Comparison of ENCODE assay signal across 14 cellular contexts in genomic region chr1:59368007-59368670, GRCh38.
DNase-seq lines count a peak whose midpoint lies in the region; ATAC-seq and TF ChIP-seq lines count a peak whose summit lies in the region.
"Had no signal": no experiment of that assay in that cellular context is flagged by ENCODE, and none has a peak within 500 bp of the region (broad histone marks: within the 10 kb centered on the region; RNA-seq: fewer than 3 reads in every experiment).

No MANE protein-coding gene starts in this region.

- intact Hi-C loops in heart right ventricle (cut with DNase I): loop anchor here in 1 of 10 donors (10.0 kb wide), 1 partner anchor 307 kb away; no protein-coding TSS in a partner anchor
- intact Hi-C loops in psoas muscle (cut with DNase I): no loop called here
- intact Hi-C loops in aorta (cut with DNase I): no loop called here

- 81 to 88% methylated on average over 5 of the region's 5 CpGs for WGBS in heart right ventricle, 2 donors
- 73 to 79% (median 74%) methylated on average over 5 of the region's 5 CpGs for WGBS in psoas muscle, 3 donors
- WGBS in aorta, 2 donors: 43 to 47% methylated on average over 5 of the region's 5 CpGs

- ATAC-seq in activated T-helper 17 cell treated with anti-CD3 and anti-CD28 coated beads, Interleukin-2, amount 50 U/mL, for 72 hours (replicated peaks): no peak
- ATAC-seq in heart right ventricle: peak in 4 of 8 donors; percentile 18 to 46 (median 41)
- peak in 3 of 4 donors; percentile 23 to 48 (median 40) for ATAC-seq in psoas muscle
- peak; percentile 19 for ATAC-seq in aorta (ENCODE audit: low FRiP score)

- peak overlapping the region in 6 of 10 donors; percentile 4 to 61 (median 40) for H3K27ac ChIP-seq in heart right ventricle
- peak overlapping the region; percentile 69 for H3K27ac ChIP-seq in psoas muscle
- peak overlapping the region in 1 of 2 donors; percentile 71 for H3K27ac ChIP-seq in aorta (ENCODE audit: low read depth in 1 of 2, low read length in 2 of 2)
- H3K27ac ChIP-seq: KMS-11 had no signal

- TF ChIP-seq CTCF in heart right ventricle (IDR thresholded peaks at IDR 0.05): no peak
- no peak for TF ChIP-seq CTCF in psoas muscle (IDR thresholded peaks at IDR 0.05)

- H3K27ac Mint-ChIP-seq in activated T-helper 17 cell treated with anti-CD3 and anti-CD28 coated beads, Interleukin-2, amount 50 U/mL, for 72 hours: peak overlapping the region; percentile 8
- H3K27ac Mint-ChIP-seq: CD4-positive, alpha-beta T cell had no signal

- H3K9me3 Mint-ChIP-seq in activated T-helper 17 cell treated with anti-CD3 and anti-CD28 coated beads, Interleukin-2, amount 50 U/mL, for 72 hours: peaks cover 4% of the 10 kb centered on the region
- H3K9me3 Mint-ChIP-seq: CD4-positive, alpha-beta T cell had no signal

- no peaks in the 10 kb centered on the region for H3K36me3 Mint-ChIP-seq in activated T-helper 17 cell treated with anti-CD3 and anti-CD28 coated beads, Interleukin-2, amount 50 U/mL, for 72 hours (ENCODE audit: low read depth)

- no peak overlapping the region for H3K4me3 Mint-ChIP-seq in activated T-helper 17 cell treated with anti-CD3 and anti-CD28 coated beads, Interleukin-2, amount 50 U/mL, for 72 hours
- H3K4me3 Mint-ChIP-seq: CD4-positive, alpha-beta T cell had no signal

- H3K4me1 ChIP-seq in heart right ventricle: peaks cover 0 to 21% (median 9%) of the 10 kb centered on the region in 9 donors
- H3K4me1 ChIP-seq in psoas muscle: peaks cover 19% of the 10 kb centered on the region
- peaks cover 3 to 6% of the 10 kb centered on the region in 2 donors for H3K4me1 ChIP-seq in aorta (ENCODE audit: control insufficient read depth in 1 of 2, insufficient read depth in 2 of 2, low read length in 2 of 2)

- H3K27me3 ChIP-seq in heart right ventricle (no peaks in the 10 kb centered on the region), psoas muscle (ENCODE audit: insufficient read depth in 3 of 3, low read length in 2 of 3) (no peaks in the 10 kb centered on the region), aorta (ENCODE audit: control insufficient read depth in 1 of 2, insufficient read depth in 2 of 2, low read length in 1 of 2) (no peaks in the 10 kb centered on the region)
- H3K27me3 ChIP-seq: pancreas had no signal

- H3K4me3 ChIP-seq in heart right ventricle (no peak overlapping the region), psoas muscle (no peak overlapping the region), aorta (ENCODE audit: low read length in 2 of 2) (no peak overlapping the region)
- H3K4me3 ChIP-seq: lung, pancreas had no signal

- DNase-seq in heart right ventricle: no peak
- no peak for DNase-seq in psoas muscle
- no peak for DNase-seq in aorta
- DNase-seq in ureter (ENCODE audit: low spot score): no peak
- no peak for DNase-seq in NCI-H774 (lab: John Stamatoyannopoulos, UW)
- DNase-seq in activated T-cell treated with anti-CD3 and anti-CD28 coated beads, Interleukin-2, amount 50 U/mL, for 48 hours: no peak
- DNase-seq: activated effector memory CD4-positive, alpha-beta T cell treated with Interleukin-2 at 50 U/mL for 16 hours; CD4-positive, alpha-beta T cell; NCI-H1694; NCI-H69 had no signal

- H3K27me3 Mint-ChIP-seq in activated T-helper 17 cell treated with anti-CD3 and anti-CD28 coated beads, Interleukin-2, amount 50 U/mL, for 72 hours: no peaks in the 10 kb centered on the region
- H3K27me3 Mint-ChIP-seq: CD4-positive, alpha-beta T cell had no signal

- H3K36me3 ChIP-seq in heart right ventricle (no peaks in the 10 kb centered on the region), psoas muscle (ENCODE audit: insufficient read depth in 1 of 2, low read depth in 1 of 2) (no peaks in the 10 kb centered on the region), aorta (ENCODE audit: control insufficient read depth in 1 of 2, insufficient read depth in 2 of 2, low read length in 1 of 2) (no peaks in the 10 kb centered on the region)
- H3K36me3 ChIP-seq: pancreas had no signal

- no peaks in the 10 kb centered on the region for H3K4me1 Mint-ChIP-seq in activated T-helper 17 cell treated with anti-CD3 and anti-CD28 coated beads, Interleukin-2, amount 50 U/mL, for 72 hours

- H3K9me3 ChIP-seq in heart right ventricle (no peaks in the 10 kb centered on the region), psoas muscle (no peaks in the 10 kb centered on the region), aorta (ENCODE audit: control insufficient read depth, low read length) (no peaks in the 10 kb centered on the region)
- H3K9me3 ChIP-seq: pancreas had no signal
